Comparison of ENCODE assay signal across 26 cellular contexts in genomic region chr22:44405661-44406060, GRCh38.
A peak's percentile ranks its signal among the peaks of the same experiment; 100 is the strongest.
DNase-seq lines count a peak whose midpoint lies in the region; ATAC-seq, FAIRE-seq and TF ChIP-seq lines count a peak whose summit lies in the region.
"Had no signal": no experiment of that assay in that cellular context is flagged by ENCODE, and none has a peak within 500 bp of the region (broad histone marks: within the 10 kb centered on the region; RNA-seq: fewer than 3 reads in every experiment).

No MANE protein-coding gene starts in this region.

- DNase-seq in activated naive CD4-positive, alpha-beta T cell treated with anti-CD3 and anti-CD28 coated beads for 36 hours, result no peak
- DNase-seq in activated naive CD4-positive, alpha-beta T cell (lab: John Stamatoyannopoulos, UW), result no peak
- DNase-seq in BE2C (peak; percentile 3), islet precursor cell (peak; percentile 22), osteoblast (ENCODE audit: insufficient read length, low spot score, missing footprints) (peak; percentile 53), RCC 7860 (ENCODE audit: low spot score) (no peak), uterus (no peak)
- DNase-seq: ACHN, Calu3, DMS153, MV-4-11, NCI-H1105 treated with DMSO at 0.1 percent for 48 hours, NCI-H2081, NCI-H2171, NCI-H345, NCI-H524 treated with DMSO at 0.1 percent for 48 hours, OCI-M1, SHP77 treated with DMSO at 0.1 percent for 48 hours had no signal

- H3K4me3 ChIP-seq in BE2C (ENCODE audit: low read depth, low read length) (no peak overlapping the region), osteoblast (ENCODE audit: insufficient read depth, low read length) (no peak overlapping the region), uterus (no peak overlapping the region)
- H3K4me3 ChIP-seq: BLaER1 treated with 17β-estradiol and CSF1 and Interleukin-3, amounts not matched to agents 10 nM and 100 nM; SK-N-MC had no signal

- intact Hi-C loops in activated naive CD4-positive, alpha-beta T cell treated with anti-CD3 and anti-CD28 coated beads for 36 hours (cut with micrococcal nuclease), result no loop called here
- intact Hi-C loops in uterus (cut with DNase I; ENCODE audit: low total_unique reads), result no loop called here

- H3K79me2 ChIP-seq in osteoblast (ENCODE audit: insufficient read depth, low read length), result no peaks in the 10 kb centered on the region

- no peaks in the 10 kb centered on the region for H3K27me3 Mint-ChIP-seq in activated naive CD4-positive, alpha-beta T cell treated with anti-CD3 and anti-CD28 coated beads for 36 hours (ENCODE audit: low read depth)

- H3K4me2 ChIP-seq in osteoblast (ENCODE audit: insufficient read depth, low read length), result no peak overlapping the region
- H3K4me2 ChIP-seq: BLaER1 treated with 17β-estradiol and CSF1 and Interleukin-3, amounts not matched to agents 10 nM and 100 nM had no signal

- no peaks in the 10 kb centered on the region for H3K36me3 ChIP-seq in BE2C
- no peaks in the 10 kb centered on the region for H3K36me3 ChIP-seq in osteoblast (ENCODE audit: insufficient read depth, low read length)
- H3K36me3 ChIP-seq in uterus, result no peaks in the 10 kb centered on the region
- H3K36me3 ChIP-seq: BLaER1 treated with 17β-estradiol and CSF1 and Interleukin-3, amounts not matched to agents 10 nM and 100 nM had no signal

- no peaks in the 10 kb centered on the region for H3K36me3 Mint-ChIP-seq in activated naive CD4-positive, alpha-beta T cell treated with anti-CD3 and anti-CD28 coated beads for 36 hours (ENCODE audit: low read depth)
- H3K36me3 Mint-ChIP-seq: CD8-positive, alpha-beta memory T cell had no signal

- H3K27me3 ChIP-seq in BE2C, result no peaks in the 10 kb centered on the region
- H3K27me3 ChIP-seq in osteoblast (ENCODE audit: insufficient read depth, low read length), result peaks cover 14% of the 10 kb centered on the region
- no peaks in the 10 kb centered on the region for H3K27me3 ChIP-seq in uterus
- H3K27me3 ChIP-seq: BLaER1 treated with 17β-estradiol and CSF1 and Interleukin-3, amounts not matched to agents 10 nM and 100 nM had no signal

- H3K4me1 Mint-ChIP-seq in activated naive CD4-positive, alpha-beta T cell treated with anti-CD3 and anti-CD28 coated beads for 36 hours (ENCODE audit: low read depth), result no peaks in the 10 kb centered on the region
- H3K4me1 Mint-ChIP-seq: CD8-positive, alpha-beta memory T cell; IgD-negative memory B cell had no signal

- no peak overlapping the region for H3K27ac ChIP-seq in osteoblast (ENCODE audit: low read depth, low read length)
- no peak overlapping the region for H3K27ac ChIP-seq in uterus
- H3K27ac ChIP-seq: 22Rv1; BLaER1 treated with 17β-estradiol and CSF1 and Interleukin-3, amounts not matched to agents 10 nM and 100 nM; SK-N-MC had no signal

- ATAC-seq in GM19455 (IDR thresholded peaks at IDR 0.05; ENCODE audit: unreplicated experiment), result no peak

- no peak for FAIRE-seq in RCC 7860 (lab: Jason Lieb, UNC)
- FAIRE-seq: G401.6, GM12892 had no signal

- TF ChIP-seq CTCF in BE2C (IDR thresholded peaks at IDR 0.05; ENCODE audit: low read depth, low read length) (no peak), osteoblast (IDR thresholded peaks at IDR 0.05; ENCODE audit: extremely low read depth, low read depth, low read length) (no peak), uterus (IDR thresholded peaks at IDR 0.05) (no peak)

- peak overlapping the region; percentile 25 for H3K27ac Mint-ChIP-seq in activated naive CD4-positive, alpha-beta T cell treated with anti-CD3 and anti-CD28 coated beads for 36 hours
- H3K27ac Mint-ChIP-seq: IgD-negative memory B cell had no signal

- CTCF ChIA-PET in activated naive CD4-positive, alpha-beta T cell treated with anti-CD3 and anti-CD28 coated beads for 36 hours (lab: Charles Lee), result no interaction called here

- no peak for TF ChIP-seq POLR2A in uterus (IDR thresholded peaks at IDR 0.05)

- H3K4me1 ChIP-seq in BE2C, result no peaks in the 10 kb centered on the region
- no peaks in the 10 kb centered on the region for H3K4me1 ChIP-seq in osteoblast (ENCODE audit: insufficient read depth, low read length)
- H3K4me1 ChIP-seq in uterus, result no peaks in the 10 kb centered on the region
- H3K4me1 ChIP-seq: BLaER1 treated with 17β-estradiol and CSF1 and Interleukin-3, amounts not matched to agents 10 nM and 100 nM had no signal

- no peak overlapping the region for H2AFZ ChIP-seq in osteoblast (ENCODE audit: low read length)

- no peaks in the 10 kb centered on the region for H3K9me3 Mint-ChIP-seq in activated naive CD4-positive, alpha-beta T cell treated with anti-CD3 and anti-CD28 coated beads for 36 hours
- H3K9me3 Mint-ChIP-seq: CD8-positive, alpha-beta memory T cell; IgD-negative memory B cell had no signal

- no peaks in the 10 kb centered on the region for H4K20me1 ChIP-seq in osteoblast (ENCODE audit: insufficient read depth, low read length)

- no peak overlapping the region for H3K4me3 Mint-ChIP-seq in activated naive CD4-positive, alpha-beta T cell treated with anti-CD3 and anti-CD28 coated beads for 36 hours
- H3K4me3 Mint-ChIP-seq: CD8-positive, alpha-beta memory T cell; IgD-negative memory B cell had no signal

- no peaks in the 10 kb centered on the region for H3K9me3 ChIP-seq in BE2C
- no peaks in the 10 kb centered on the region for H3K9me3 ChIP-seq in osteoblast (ENCODE audit: low read depth, low read length)
- H3K9me3 ChIP-seq in uterus, result no peaks in the 10 kb centered on the region
- H3K9me3 ChIP-seq: BLaER1 treated with 17β-estradiol and CSF1 and Interleukin-3, amounts not matched to agents 10 nM and 100 nM had no signal

Comparison
In these comparisons a context has a peak if more than half of its experiments do, and no peak if none do; other contexts are left out.
1. DNase-seq: peak in BE2C (single experiment), islet precursor cell (single experiment) and osteoblast (single experiment); none in activated naive CD4-positive, alpha-beta T cell treated with anti-CD3 and anti-CD28 coated beads for 36 hours (single experiment), activated naive CD4-positive, alpha-beta T cell (0 of 4), RCC 7860 (single experiment) and uterus (0 of 2).